Comparison of ENCODE assay signal across 8 cellular contexts in the genomic region with DNA sequence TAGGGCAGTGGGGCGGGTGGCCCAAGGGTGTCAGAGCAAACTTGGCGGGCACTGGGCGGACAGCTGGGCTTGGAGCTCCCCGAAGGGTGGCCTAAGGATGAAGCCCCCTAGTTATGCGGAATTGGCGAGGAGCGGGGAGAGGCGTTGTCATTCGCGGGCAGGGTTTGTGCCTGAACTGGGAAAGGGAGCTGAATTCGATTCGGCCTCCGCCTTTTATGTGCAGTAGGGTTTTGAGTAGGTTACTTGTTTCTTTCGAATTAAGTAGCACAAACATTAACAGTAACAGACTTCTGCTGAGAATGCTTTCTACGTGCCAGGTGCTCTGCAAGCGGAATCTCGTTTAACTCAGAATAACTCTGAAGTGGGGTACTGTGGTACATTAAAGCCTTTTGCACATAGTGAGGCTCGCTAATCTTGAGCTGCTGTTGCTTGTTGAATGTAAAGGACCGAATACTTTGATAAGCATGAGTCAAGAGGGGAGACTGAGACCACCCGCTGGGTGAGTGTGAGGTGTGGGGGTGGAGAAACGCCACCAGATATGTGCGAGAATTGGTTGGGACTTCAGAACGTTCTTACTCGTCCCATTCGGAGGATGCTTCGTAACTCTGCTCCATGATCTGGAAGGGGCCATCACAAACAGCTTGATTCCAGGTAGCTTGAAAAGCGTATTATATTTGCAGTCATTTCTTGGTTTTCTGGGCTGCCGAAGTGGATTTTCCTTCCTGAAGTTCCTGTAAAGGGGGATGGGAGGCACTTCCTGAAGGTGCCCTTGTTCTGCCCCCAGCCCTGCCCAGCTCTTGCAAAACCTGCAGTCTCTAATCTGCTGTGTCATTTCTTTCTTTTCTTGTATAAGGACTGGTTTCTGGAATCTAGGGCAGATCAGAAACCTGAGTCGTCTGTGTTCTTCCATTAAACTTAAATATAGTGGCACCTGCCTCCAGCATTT. TPM values are rescaled to one million over a fixed set of nuclear protein-coding genes. Genes with fewer than 3 reads are reported as not detected.
DNase-seq lines count a peak whose midpoint lies in the region; ATAC-seq, FAIRE-seq and TF ChIP-seq lines count a peak whose summit lies in the region.

No MANE protein-coding gene starts in this region.

- no peaks in the 10 kb centered on the region for H3K9me3 ChIP-seq in CD8-positive, alpha-beta T cell (ENCODE audit: low read length)
- no peaks in the 10 kb centered on the region for H3K9me3 ChIP-seq in right atrium auricular region
- H3K9me3 ChIP-seq in small intestine (ENCODE audit: control insufficient read depth, low read depth) = no peaks in the 10 kb centered on the region

- no peaks in the 10 kb centered on the region for H3K9me3 Mint-ChIP-seq in CD8-positive, alpha-beta T cell
- no peaks in the 10 kb centered on the region for H3K9me3 Mint-ChIP-seq in activated T-cell treated with anti-CD3 and anti-CD28 coated beads, Interleukin-2, amount 50 U/mL, for 72 hours

- H3K4me3 ChIP-seq in CD8-positive, alpha-beta T cell (ENCODE audit: low read depth, low read length) = peak overlapping the region; percentile 78
- H3K4me3 ChIP-seq in right atrium auricular region (peak overlapping the region; percentile 85 to 89), small intestine (ENCODE audit: low read depth in 1 of 2, low read length in 2 of 2) (peak overlapping the region; percentile 76 to 90)

- H3K4me3 Mint-ChIP-seq in CD8-positive, alpha-beta T cell = peak overlapping the region; percentile 97
- peak overlapping the region; percentile 98 to 99 for H3K4me3 Mint-ChIP-seq in activated T-cell treated with anti-CD3 and anti-CD28 coated beads, Interleukin-2, amount 50 U/mL, for 72 hours

- H3K27me3 Mint-ChIP-seq in CD8-positive, alpha-beta T cell (ENCODE audit: low read depth) = no peaks in the 10 kb centered on the region
- H3K27me3 Mint-ChIP-seq in activated T-cell treated with anti-CD3 and anti-CD28 coated beads, Interleukin-2, amount 50 U/mL, for 72 hours (ENCODE audit: low read depth) = no peaks in the 10 kb centered on the region

- 0 to 2% (median 0%) methylated on average over 29 of the region's 29 CpGs for WGBS in small intestine, 3 donors

- intact Hi-C loops in CD8-positive, alpha-beta T cell (cut with DNase I, micrococcal nuclease) = loop anchor here (2.0 to 10.0 kb wide), 4 partner anchors 22 to 402 kb away; no protein-coding TSS in a partner anchor

- POLR2A ChIA-PET in CD8-positive, alpha-beta T cell (lab: Charles Lee) = interaction anchor here (0.6 to 4.4 kb wide), 26 partner anchors 8 to 409 kb away, joined by 3 to 74 read pairs (median 4); a partner anchor contains a TSS

- no peak for TF ChIP-seq CTCF in CD8-positive, alpha-beta T cell (IDR thresholded peaks at IDR 0.05)
- no peak for TF ChIP-seq CTCF in right atrium auricular region (IDR thresholded peaks at IDR 0.05)

- CTCF ChIA-PET in CD8-positive, alpha-beta T cell (lab: Charles Lee) = interaction anchor here (0.8 to 3.9 kb wide), 21 partner anchors 8 to 164 kb away, joined by 3 to 43 read pairs (median 4); a partner anchor contains a TSS

- H3K4me1 Mint-ChIP-seq in CD8-positive, alpha-beta T cell (ENCODE audit: low read depth) = peaks cover 28% of the 10 kb centered on the region
- H3K4me1 Mint-ChIP-seq in activated T-cell treated with anti-CD3 and anti-CD28 coated beads, Interleukin-2, amount 50 U/mL, for 72 hours (ENCODE audit: low read depth) = peaks cover 33% of the 10 kb centered on the region

- peak overlapping the region; percentile 89 for H3K27ac ChIP-seq in CD8-positive, alpha-beta T cell (ENCODE audit: low read depth, low read length)
- H3K27ac ChIP-seq in right atrium auricular region = peak overlapping the region; percentile 79 to 86
- peak overlapping the region; percentile 89 to 95 for H3K27ac ChIP-seq in small intestine (ENCODE audit: low read depth in 1 of 2, low read length in 1 of 2)

- H3K27ac Mint-ChIP-seq in CD8-positive, alpha-beta T cell = peak overlapping the region; percentile 97
- peak overlapping the region; percentile 95 for H3K27ac Mint-ChIP-seq in activated T-cell treated with anti-CD3 and anti-CD28 coated beads, Interleukin-2, amount 50 U/mL, for 72 hours

- peaks cover 26% of the 10 kb centered on the region for H3K4me1 ChIP-seq in CD8-positive, alpha-beta T cell (ENCODE audit: insufficient read depth, low read length)
- H3K4me1 ChIP-seq in right atrium auricular region = peaks cover 0 to 25% of the 10 kb centered on the region in 2 donors
- peaks cover 3 to 5% of the 10 kb centered on the region in 2 donors for H3K4me1 ChIP-seq in small intestine (ENCODE audit: control insufficient read depth in 2 of 2, insufficient read depth in 1 of 2, low read depth in 1 of 2, low read length in 1 of 2)

- peaks cover 53% of the 10 kb centered on the region for H3K36me3 Mint-ChIP-seq in CD8-positive, alpha-beta T cell
- H3K36me3 Mint-ChIP-seq in activated T-cell treated with anti-CD3 and anti-CD28 coated beads, Interleukin-2, amount 50 U/mL, for 72 hours (ENCODE audit: insufficient read depth in 2 of 2) = peaks cover 8 to 22% of the 10 kb centered on the region in 2 donors

- H3K27me3 ChIP-seq in CD8-positive, alpha-beta T cell (ENCODE audit: insufficient read depth, low read length) = no peaks in the 10 kb centered on the region
- H3K27me3 ChIP-seq in right atrium auricular region (no peaks in the 10 kb centered on the region), small intestine (ENCODE audit: control insufficient read depth in 2 of 2, insufficient read depth in 2 of 2, low read length in 2 of 2) (no peaks in the 10 kb centered on the region)

- DNase-seq in CD8-positive, alpha-beta T cell = peak in 2 of 7 experiments; percentile 27 to 57
- DNase-seq in KBM-7 (peak; percentile 69), right atrium auricular region (ENCODE audit: low spot score) (no peak), small intestine (peak; percentile 63), germinal center (ENCODE audit: low spot score) (no peak), middle frontal gyrus (ENCODE audit: extremely low spot score, low spot score) (no peak)
- peak in 1 of 2 donors; percentile 16 for DNase-seq in activated T-cell treated with anti-CD3 and anti-CD28 coated beads, Interleukin-2, amount 50 U/mL, for 72 hours

- FAIRE-seq in small intestine (lab: Jason Lieb, UNC) = no peak

- H3K36me3 ChIP-seq in CD8-positive, alpha-beta T cell (ENCODE audit: insufficient read depth, low read length) = peaks cover 15% of the 10 kb centered on the region
- H3K36me3 ChIP-seq in right atrium auricular region (peaks cover 35% of the 10 kb centered on the region), small intestine (ENCODE audit: control insufficient read depth in 2 of 2, insufficient read depth in 2 of 2, low read length in 2 of 2) (peaks cover 8% of the 10 kb centered on the region in 2 donors)

- in situ Hi-C loops in KBM-7 (cut with MboI; ENCODE audit: low pct_unique_long_range_greater_than_20kb, low sequenced_read_pairs) = no loop called here

- ATAC-seq in CD8-positive, alpha-beta T cell = no peak
- ATAC-seq in activated T-cell treated with anti-CD3 and anti-CD28 coated beads, Interleukin-2, amount 50 U/mL, for 72 hours (replicated peaks in 1 of 2) = no peak
- no peak for ATAC-seq in HG03571 (IDR thresholded peaks at IDR 0.05; ENCODE audit: unreplicated experiment)

RNA-seq across cellular contexts. Expression of a gene that starts 0.9 kb away (rescaled TPM):
- total RNA-seq in CD8-positive, alpha-beta T cell = 100 to 1,000 TPM; 106 to 108 TPM
- 10 to 100 TPM; 78.2 to 88.3 TPM for total RNA-seq in activated T-cell treated with anti-CD3 and anti-CD28 coated beads, Interleukin-2, amount 50 U/mL, for 72 hours
- 10 to 100 TPM; 70.9 to 83.0 TPM for total RNA-seq in right atrium auricular region
- polyA plus RNA-seq in small intestine = 100 to 1,000 TPM; 127 to 173 (median 129) TPM

RNA-seq across cellular contexts. Expression of a gene that starts 33.0 kb away (rescaled TPM):
- 10 to 100 TPM; 50.4 to 51.1 TPM for total RNA-seq in CD8-positive, alpha-beta T cell
- 10 to 100 TPM; 47.3 to 58.4 TPM for total RNA-seq in activated T-cell treated with anti-CD3 and anti-CD28 coated beads, Interleukin-2, amount 50 U/mL, for 72 hours
- total RNA-seq in right atrium auricular region = 10 to 100 TPM in 1 of 2 donors, 1 to 10 TPM in 1; 8.9 to 10.7 TPM
- polyA plus RNA-seq in small intestine = 1 to 10 TPM in 2 of 3 donors, under 1 TPM in 1; 0.45 to 8.1 (median 3.0) TPM

RNA-seq across cellular contexts. Expression of a gene that starts 39.6 kb away (rescaled TPM):
- total RNA-seq in CD8-positive, alpha-beta T cell = 10 to 100 TPM; 58.5 to 60.3 TPM
- 10 to 100 TPM; 44.9 to 56.6 TPM for total RNA-seq in activated T-cell treated with anti-CD3 and anti-CD28 coated beads, Interleukin-2, amount 50 U/mL, for 72 hours
- total RNA-seq in right atrium auricular region = under 1 TPM; 0.37 to 0.39 TPM
- 1 to 10 TPM in 2 of 3 donors, under 1 TPM in 1; 0.49 to 3.8 (median 1.6) TPM for polyA plus RNA-seq in small intestine

Comparison
In these comparisons a context has a peak if more than half of its experiments do, and no peak if none do; other contexts are left out.
1. DNase-seq: peak in KBM-7 (single experiment) and small intestine (single experiment); none in right atrium auricular region (single experiment), germinal center (single experiment) and middle frontal gyrus (single experiment).
2. RNA of a gene that starts 33.0 kb away (total RNA-seq): 47.3 to 58.4 TPM in activated T-cell treated with anti-CD3 and anti-CD28 coated beads, Interleukin-2, amount 50 U/mL, for 72 hours and 50.4 to 51.1 TPM in CD8-positive, alpha-beta T cell; 8.9 to 10.7 TPM in right atrium auricular region; every median in the first group is over 4 times any median in the second.
3. RNA of a gene that starts 39.6 kb away (total RNA-seq): 58.5 to 60.3 TPM in CD8-positive, alpha-beta T cell and 44.9 to 56.6 TPM in activated T-cell treated with anti-CD3 and anti-CD28 coated beads, Interleukin-2, amount 50 U/mL, for 72 hours; 0.37 to 0.39 TPM in right atrium auricular region; every median in the first group is over 10 times any median in the second.
4. Peak in every context shown above with its lines, with median percentiles within 50 percentile points of each other: H3K27ac ChIP-seq and H3K4me3 ChIP-seq.